ENCODE assay signal across 9 cellular contexts in genomic region chr10:53839437-53840039, GRCh38.
A peak's percentile ranks its signal among the peaks of the same experiment; 100 is the strongest.
DNase-seq lines count a peak whose midpoint lies in the region; ATAC-seq and TF ChIP-seq lines count a peak whose summit lies in the region.
"Had no signal": no experiment of that assay in that cellular context is flagged by ENCODE, and none has a peak within 500 bp of the region (broad histone marks: within the 10 kb centered on the region; RNA-seq: fewer than 3 reads in every experiment).

No MANE protein-coding gene starts in this region.

- no peaks in the 10 kb centered on the region for H4K20me1 ChIP-seq in hepatocyte (ENCODE audit: insufficient read depth, poor library complexity, severe bottlenecking)

- 32% methylated on average over 2 of the region's 2 CpGs for WGBS in hepatocyte (ENCODE audit: low lambda C conversion rate, missing lambda C conversion rate)

- H3K27ac ChIP-seq in A673 (ENCODE audit: low read depth, low read length, poor library complexity, severe bottlenecking) (no peak overlapping the region), hepatocyte (no peak overlapping the region)

- TF ChIP-seq CTCF in A673 (conservative IDR thresholded peaks at IDR 0.05; ENCODE audit: low read depth, low read length) (peak; percentile 49; the same call in 1 of the 2 replicates), hepatocyte (IDR thresholded peaks at IDR 0.05; ENCODE audit: poor library complexity) (peak; percentile 78)

- H3K4me3 ChIP-seq in A673 (ENCODE audit: low read depth, low read length, poor library complexity, severe bottlenecking) (no peak overlapping the region), hepatocyte (no peak overlapping the region)

- peak; percentile 31 for DNase-seq in A673 (ENCODE audit: low spot score)
- peak; percentile 65 for DNase-seq in HT-29 (ENCODE audit: low spot score)
- DNase-seq in SW480 (ENCODE audit: low spot score), result peak; percentile 40
- peak; percentile 59 for DNase-seq in hepatocyte (ENCODE audit: low spot score)
- no peak for DNase-seq in iPS-NIHi7 (ENCODE audit: extremely low spot score)
- DNase-seq: immature natural killer cell had no signal

- H3K36me3 ChIP-seq in A673 (ENCODE audit: insufficient read depth, low read length, poor library complexity, severe bottlenecking) (no peaks in the 10 kb centered on the region), hepatocyte (replicated peaks; ENCODE audit: insufficient read depth, low read depth) (no peaks in the 10 kb centered on the region)

- H3K4me1 ChIP-seq in A673 (ENCODE audit: insufficient read depth, low read length, poor library complexity, severe bottlenecking), result no peaks in the 10 kb centered on the region
- no peaks in the 10 kb centered on the region for H3K4me1 ChIP-seq in hepatocyte (ENCODE audit: insufficient read depth)

- ATAC-seq in GM18907 (IDR thresholded peaks at IDR 0.05; ENCODE audit: unreplicated experiment), result no peak
- ATAC-seq in GM21619 (IDR thresholded peaks at IDR 0.05; ENCODE audit: unreplicated experiment), result no peak
- ATAC-seq in GM19455 (IDR thresholded peaks at IDR 0.05; ENCODE audit: unreplicated experiment), result no peak

- POLR2A ChIA-PET in A673 (lab: Charles Lee; ENCODE audit: low non-redundant PET), result no interaction called here

- H3K4me2 ChIP-seq in hepatocyte, result no peak overlapping the region

- no peaks in the 10 kb centered on the region for H3K9me2 ChIP-seq in hepatocyte (replicated peaks; ENCODE audit: insufficient read depth)

- H3K27me3 ChIP-seq in A673 (replicated peaks; ENCODE audit: insufficient read depth, low read depth, low read length, poor library complexity) (no peaks in the 10 kb centered on the region), hepatocyte (no peaks in the 10 kb centered on the region)

- H2AFZ ChIP-seq in hepatocyte, result no peak overlapping the region

- BruUV-seq in A673 (replicated peaks; lab: Mats Ljungman, UMichigan), result no TSS peak

- H3K79me2 ChIP-seq in hepatocyte, result no peaks in the 10 kb centered on the region

- H3K9me3 ChIP-seq in A673 (ENCODE audit: low read depth, low read length, poor library complexity, severe bottlenecking) (peaks cover 4% of the 10 kb centered on the region), hepatocyte (ENCODE audit: low read depth) (no peaks in the 10 kb centered on the region)

- CTCF ChIA-PET in A673 (lab: Charles Lee), result interaction anchor here (0.6 kb wide), 1 partner anchor 180 kb away, joined by 6 read pairs; no protein-coding TSS in a partner anchor

- intact Hi-C loops in A673 (cut with micrococcal nuclease; ENCODE audit: unreplicated experiment), result no loop called here
